In the genomic region with DNA sequence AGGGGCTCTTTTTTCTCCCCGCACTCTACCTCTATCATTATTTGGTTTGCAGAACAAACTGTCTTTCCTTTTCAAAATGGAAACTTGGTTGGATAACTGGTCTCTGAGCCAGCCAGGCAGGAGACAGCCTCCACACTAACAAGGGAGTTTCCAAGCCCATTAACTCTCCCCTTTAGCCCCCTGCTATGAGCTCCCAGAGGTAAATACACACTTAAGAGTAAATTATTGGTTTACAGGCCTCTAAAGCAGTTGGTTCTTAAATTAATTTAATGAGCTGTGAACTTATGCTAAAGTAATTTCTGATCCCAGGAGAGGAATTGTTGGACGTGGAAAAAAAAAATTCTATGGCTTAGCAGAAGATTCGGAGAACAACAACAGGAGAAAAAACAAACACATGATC, we compare ENCODE assay signal across 1 cellular context.
TF ChIP-seq lines count a peak whose summit lies in the region.

No MANE protein-coding gene starts in this region.

TF ChIP-seq in WTC11, 78 proteins besides CTCF, POLR2A, EP300 and RAD21 (continued from another document):
- TF ChIP-seq NFE2L1 (CRISPR knock-in tag; IDR thresholded peaks at IDR 0.05): no peak
- no peak for TF ChIP-seq ARID4B (CRISPR knock-in tag; IDR thresholded peaks at IDR 0.05; ENCODE audit: borderline replicate concordance)
- no peak for TF ChIP-seq ZMAT4 (CRISPR knock-in tag; IDR thresholded peaks at IDR 0.05)
- no peak for TF ChIP-seq FOXP1 (CRISPR knock-in tag; IDR thresholded peaks at IDR 0.05; ENCODE audit: borderline replicate concordance)
- TF ChIP-seq, protein P1, sequence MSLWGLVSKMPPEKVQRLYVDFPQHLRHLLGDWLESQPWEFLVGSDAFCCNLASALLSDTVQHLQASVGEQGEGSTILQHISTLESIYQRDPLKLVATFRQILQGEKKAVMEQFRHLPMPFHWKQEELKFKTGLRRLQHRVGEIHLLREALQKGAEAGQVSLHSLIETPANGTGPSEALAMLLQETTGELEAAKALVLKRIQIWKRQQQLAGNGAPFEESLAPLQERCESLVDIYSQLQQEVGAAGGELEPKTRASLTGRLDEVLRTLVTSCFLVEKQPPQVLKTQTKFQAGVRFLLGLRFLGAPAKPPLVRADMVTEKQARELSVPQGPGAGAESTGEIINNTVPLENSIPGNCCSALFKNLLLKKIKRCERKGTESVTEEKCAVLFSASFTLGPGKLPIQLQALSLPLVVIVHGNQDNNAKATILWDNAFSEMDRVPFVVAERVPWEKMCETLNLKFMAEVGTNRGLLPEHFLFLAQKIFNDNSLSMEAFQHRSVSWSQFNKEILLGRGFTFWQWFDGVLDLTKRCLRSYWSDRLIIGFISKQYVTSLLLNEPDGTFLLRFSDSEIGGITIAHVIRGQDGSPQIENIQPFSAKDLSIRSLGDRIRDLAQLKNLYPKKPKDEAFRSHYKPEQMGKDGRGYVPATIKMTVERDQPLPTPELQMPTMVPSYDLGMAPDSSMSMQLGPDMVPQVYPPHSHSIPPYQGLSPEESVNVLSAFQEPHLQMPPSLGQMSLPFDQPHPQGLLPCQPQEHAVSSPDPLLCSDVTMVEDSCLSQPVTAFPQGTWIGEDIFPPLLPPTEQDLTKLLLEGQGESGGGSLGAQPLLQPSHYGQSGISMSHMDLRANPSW (CRISPR knock-in tag; conservative IDR thresholded peaks at IDR 0.05; ENCODE audit: low read depth): no peak
TF ChIP-seq in WTC11: peak in this region for 0.
